Comparison of ENCODE assay signal across 8 cellular contexts in genomic region chr3:151210676-151211381, GRCh38. TPM values are rescaled to one million over a fixed set of nuclear protein-coding genes. Genes with fewer than 3 reads are reported as not detected.
DNase-seq lines count a peak whose midpoint lies in the region; ATAC-seq and TF ChIP-seq lines count a peak whose summit lies in the region.

No MANE protein-coding gene starts in this region.

- H3K9ac ChIP-seq in endocrine pancreas (ENCODE audit: control insufficient read depth, insufficient read depth, low read length) = peak overlapping the region; percentile 30

- peaks cover 15% of the 10 kb centered on the region for H3K4me1 ChIP-seq in CD4-positive, CD25-positive, alpha-beta regulatory T cell (ENCODE audit: control insufficient read depth, insufficient read depth, low read length, poor library complexity, severe bottlenecking)
- H3K4me1 ChIP-seq in endocrine pancreas (ENCODE audit: control insufficient read depth, insufficient read depth, low read length) (no peaks in the 10 kb centered on the region), esophagus muscularis mucosa (peaks cover 0 to 4% (median 0%) of the 10 kb centered on the region in 4 donors)

- H3K9me3 ChIP-seq in CD4-positive, CD25-positive, alpha-beta regulatory T cell (ENCODE audit: control insufficient read depth in 2 of 2, low read length in 2 of 2) = no peaks in the 10 kb centered on the region
- no peaks in the 10 kb centered on the region for H3K9me3 ChIP-seq in endocrine pancreas (ENCODE audit: control insufficient read depth, low read length)
- no peaks in the 10 kb centered on the region for H3K9me3 ChIP-seq in esophagus muscularis mucosa

- H3K27ac Mint-ChIP-seq in CD4-positive, CD25-positive, alpha-beta regulatory T cell = peak overlapping the region; percentile 72 to 89 (median 85)

- peak overlapping the region; percentile 17 for H3K4me3 ChIP-seq in CD4-positive, CD25-positive, alpha-beta regulatory T cell (ENCODE audit: low read depth, low read length)
- H3K4me3 ChIP-seq in endocrine pancreas (ENCODE audit: control insufficient read depth, insufficient read depth, low read length) = peak overlapping the region; percentile 67
- H3K4me3 ChIP-seq in esophagus muscularis mucosa = no peak overlapping the region

- ATAC-seq in CD4-positive, CD25-positive, alpha-beta regulatory T cell (ENCODE audit: low read depth in 2 of 2) = peak in 1 of 2 donors; percentile 41
- peak; percentile 77 for ATAC-seq in GM19395 (IDR thresholded peaks at IDR 0.05; ENCODE audit: unreplicated experiment)
- no peak for ATAC-seq in HG02571 (IDR thresholded peaks at IDR 0.05; ENCODE audit: unreplicated experiment)

- TF ChIP-seq EP300 in esophagus muscularis mucosa (IDR thresholded peaks at IDR 0.05) = no peak

- DNase-seq in CD4-positive, CD25-positive, alpha-beta regulatory T cell = peak in 1 of 3 donors; percentile 50
- DNase-seq in MV-4-11 (lab: John Stamatoyannopoulos, UW) (peak; percentile 72), NCI-H748 (lab: John Stamatoyannopoulos, UW; ENCODE audit: unreplicated experiment) (no peak), NCI-H1694 treated with DMSO at 0.1 percent for 48 hours (lab: John Stamatoyannopoulos, UW) (no peak), esophagus muscularis mucosa (ENCODE audit: extremely low spot score) (no peak)

- no peak for TF ChIP-seq CTCF in esophagus muscularis mucosa (IDR thresholded peaks at IDR 0.05)

- no peaks in the 10 kb centered on the region for H3K36me3 Mint-ChIP-seq in CD4-positive, CD25-positive, alpha-beta regulatory T cell

- H3K27ac ChIP-seq in CD4-positive, CD25-positive, alpha-beta regulatory T cell (ENCODE audit: insufficient read depth, low read length, poor library complexity, severe bottlenecking) = no peak overlapping the region
- no peak overlapping the region for H3K27ac ChIP-seq in esophagus muscularis mucosa (replicated peaks in 1 of 4)

- H3K36me3 ChIP-seq in CD4-positive, CD25-positive, alpha-beta regulatory T cell (ENCODE audit: control insufficient read depth, insufficient read depth, low read length) = no peaks in the 10 kb centered on the region
- H3K36me3 ChIP-seq in endocrine pancreas (ENCODE audit: control insufficient read depth, insufficient read depth, low read length) (no peaks in the 10 kb centered on the region), esophagus muscularis mucosa (no peaks in the 10 kb centered on the region)

- 42% methylated on average over 4 of the region's 4 CpGs for WGBS in esophagus muscularis mucosa

- TF ChIP-seq POLR2A in esophagus muscularis mucosa (IDR thresholded peaks at IDR 0.05; ENCODE audit: low read depth) = no peak

- H3K4me1 Mint-ChIP-seq in CD4-positive, CD25-positive, alpha-beta regulatory T cell = peaks cover 6 to 42% (median 23%) of the 10 kb centered on the region in 4 donors

- H3K9me3 Mint-ChIP-seq in CD4-positive, CD25-positive, alpha-beta regulatory T cell = no peaks in the 10 kb centered on the region

- intact Hi-C loops in esophagus muscularis mucosa (cut with DNase I) = no loop called here

- H3K27me3 ChIP-seq in CD4-positive, CD25-positive, alpha-beta regulatory T cell (ENCODE audit: control insufficient read depth, insufficient read depth, low read length) = no peaks in the 10 kb centered on the region
- H3K27me3 ChIP-seq in endocrine pancreas (ENCODE audit: control insufficient read depth, insufficient read depth, low read length) (no peaks in the 10 kb centered on the region), esophagus muscularis mucosa (no peaks in the 10 kb centered on the region)

- peak overlapping the region in 1 of 4 donors; percentile 51 for H3K4me3 Mint-ChIP-seq in CD4-positive, CD25-positive, alpha-beta regulatory T cell

- H3K27me3 Mint-ChIP-seq in CD4-positive, CD25-positive, alpha-beta regulatory T cell = peaks cover 5% of the 10 kb centered on the region

RNA-seq across cellular contexts. Expression of gene GPR171, which starts 7.8 kb away (rescaled TPM):
- total RNA-seq in CD4-positive, CD25-positive, alpha-beta regulatory T cell = 26.8 TPM
- 100 to 1,000 TPM in 1 of 4 donors, 10 to 100 TPM in 3; 71.5 to 118 (median 97.6) TPM for polyA plus RNA-seq in CD4-positive, CD25-positive, alpha-beta regulatory T cell
- total RNA-seq in esophagus muscularis mucosa = 1 to 10 TPM in 2 of 4 donors, under 1 TPM in 2; 0.46 to 3.7 (median 1.3) TPM

Comparison
In these comparisons a context has a peak if more than half of its experiments do, and no peak if none do; other contexts are left out.
1. H3K4me3 ChIP-seq: peak in CD4-positive, CD25-positive, alpha-beta regulatory T cell (single experiment) and endocrine pancreas (single experiment); none in esophagus muscularis mucosa (0 of 4).